1 cellular context compared by ENCODE assay signal in genomic region chr13:94984974-94985373, GRCh38.
TF ChIP-seq lines count a peak whose summit lies in the region.

No MANE protein-coding gene starts in this region.

TF ChIP-seq in H1, 55 proteins besides CTCF, POLR2A, EP300 and RAD21 (continued from another document):
- no peak for TF ChIP-seq CTBP2 (IDR thresholded peaks at IDR 0.05; ENCODE audit: borderline replicate concordance, insufficient read depth, insufficient read length, low read length)
- TF ChIP-seq TAF7 (optimal IDR thresholded peaks at IDR 0.05; ENCODE audit: borderline replicate concordance, low read depth, low read length) = no peak
- TF ChIP-seq TBP (IDR thresholded peaks at IDR 0.05; ENCODE audit: low read depth, low read length) = no peak
